ENCODE assay signal across 22 cellular contexts in the genomic region with DNA sequence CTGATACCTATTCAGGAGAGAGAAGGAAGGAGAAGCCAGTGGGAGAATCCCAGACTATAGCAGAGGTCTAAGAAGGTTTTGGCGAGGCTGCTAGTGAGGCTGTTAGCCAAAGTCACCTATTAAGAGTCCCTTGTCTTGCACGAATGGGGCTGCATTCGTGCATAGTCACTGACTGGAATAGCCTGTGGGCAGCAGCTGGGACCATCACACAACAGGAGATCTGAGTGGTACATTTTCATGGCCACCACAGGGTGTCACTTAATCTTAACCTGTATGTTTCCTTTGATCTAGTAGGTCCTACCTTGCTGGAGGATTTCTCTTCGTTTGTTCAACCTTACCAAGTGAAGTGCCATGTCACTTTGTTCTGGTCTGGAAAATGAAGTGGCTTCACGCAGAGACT.
"Had no signal": no experiment of that assay in that cellular context is flagged by ENCODE, and none has a peak within 500 bp of the region (broad histone marks: within the 10 kb centered on the region; RNA-seq: fewer than 3 reads in every experiment).

No MANE protein-coding gene starts in this region.

- ATAC-seq: activated CD4-positive, alpha-beta T cell treated with anti-CD3 and anti-CD28 coated beads for 36 hours; activated T-cell treated with anti-CD3 and anti-CD28 coated beads, Interleukin-2, amount 50 U/mL, for 4 hours; heart left ventricle; left cardiac atrium; right cardiac atrium had no signal

- H3K4me3 ChIP-seq: coronary artery, heart left ventricle, ovary, tibial artery had no signal

- H3K4me1 ChIP-seq: heart left ventricle, tibial artery had no signal

- DNase-seq: activated B cell treated with CpG ODN at 0.5 μM for 24 hours; activated CD4-positive, alpha-beta T cell treated with anti-CD3 and anti-CD28 coated beads for 36 hours; activated CD4-positive, alpha-beta T cell treated with anti-CD3 and anti-CD28 coated beads, Interleukin-2, amount 50 U/mL, for 48 hours; activated CD8-positive, alpha-beta memory T cell treated with anti-CD3 and anti-CD28 coated beads, Interleukin-2, amount 50 U/mL, for 48 hours; activated naive CD4-positive, alpha-beta T cell treated with Interleukin-2 at 50 U/mL for 16 hours; activated naive CD8-positive, alpha-beta T cell treated with anti-CD3 and anti-CD28 coated beads for 36 hours; activated T-cell treated with anti-CD3 and anti-CD28 coated beads, Interleukin-2, amount 50 U/mL, for 4 hours; amniotic stem cell; heart left ventricle; islet precursor cell; left cardiac atrium; ovary; right cardiac atrium; stimulated activated CD4-positive, alpha-beta T cell treated with anti-CD3 and anti-CD28 coated beads, Interleukin-12 subunit alpha, Interleukin-12 subunit beta, amount 100 ng/mL, for 4 hours; stimulated activated CD4-positive, alpha-beta T cell treated with anti-CD3 and anti-CD28 coated beads, Interleukin-4, amount 100 ng/mL, for 4 hours; substantia nigra; T1000; tibial artery had no signal

- FAIRE-seq: bronchial epithelial cell, endometrium had no signal

- H3K9me3 ChIP-seq: neutrophil, ovary, tibial artery had no signal

- H3K27ac ChIP-seq: coronary artery, heart left ventricle, neutrophil, ovary, tibial artery had no signal

- H3K27me3 ChIP-seq: heart left ventricle, neutrophil, ovary had no signal

- H3K36me3 ChIP-seq: heart left ventricle, neutrophil, ovary, tibial artery had no signal
